In genomic region chr13:110323172-110323851, GRCh38 we compare ENCODE assay signal across 1 cellular context.
TF ChIP-seq lines count a peak whose summit lies in the region.

No MANE protein-coding gene starts in this region.

TF ChIP-seq in SK-N-SH, 30 proteins besides CTCF, POLR2A, EP300 and RAD21 (continued from another document):
- TF ChIP-seq TEAD4 (IDR thresholded peaks at IDR 0.05; ENCODE audit: borderline replicate concordance, insufficient read depth) (no peak), RCOR1 (IDR thresholded peaks at IDR 0.05; ENCODE audit: low read length) (no peak), JUND (IDR thresholded peaks at IDR 0.05) (peak; percentile 15; the same call in 1 of the 2 replicates), TCF12 (IDR thresholded peaks at IDR 0.05) (peak; percentile 50), MAX (IDR thresholded peaks at IDR 0.05; ENCODE audit: low read depth) (no peak), SMC3 (IDR thresholded peaks at IDR 0.05; ENCODE audit: low read depth, low read length) (no peak), YY1 (IDR thresholded peaks at IDR 0.05; ENCODE audit: low read depth) (peak; percentile 62; the same call in 1 of the 2 replicates), MEF2A (IDR thresholded peaks at IDR 0.05; ENCODE audit: borderline replicate concordance, low read depth) (no peak), RFX5 (IDR thresholded peaks at IDR 0.05; ENCODE audit: low read length) (no peak), SIN3A (IDR thresholded peaks at IDR 0.05; ENCODE audit: borderline replicate concordance, low read depth, low read length) (no peak), PBX3 (IDR thresholded peaks at IDR 0.05) (0 out of 2 replicates have a peak, but pooled peaks have one; percentile 6)
TF ChIP-seq in SK-N-SH: peak in this region for 7.
